7 cellular contexts compared by ENCODE assay signal in the genomic region with DNA sequence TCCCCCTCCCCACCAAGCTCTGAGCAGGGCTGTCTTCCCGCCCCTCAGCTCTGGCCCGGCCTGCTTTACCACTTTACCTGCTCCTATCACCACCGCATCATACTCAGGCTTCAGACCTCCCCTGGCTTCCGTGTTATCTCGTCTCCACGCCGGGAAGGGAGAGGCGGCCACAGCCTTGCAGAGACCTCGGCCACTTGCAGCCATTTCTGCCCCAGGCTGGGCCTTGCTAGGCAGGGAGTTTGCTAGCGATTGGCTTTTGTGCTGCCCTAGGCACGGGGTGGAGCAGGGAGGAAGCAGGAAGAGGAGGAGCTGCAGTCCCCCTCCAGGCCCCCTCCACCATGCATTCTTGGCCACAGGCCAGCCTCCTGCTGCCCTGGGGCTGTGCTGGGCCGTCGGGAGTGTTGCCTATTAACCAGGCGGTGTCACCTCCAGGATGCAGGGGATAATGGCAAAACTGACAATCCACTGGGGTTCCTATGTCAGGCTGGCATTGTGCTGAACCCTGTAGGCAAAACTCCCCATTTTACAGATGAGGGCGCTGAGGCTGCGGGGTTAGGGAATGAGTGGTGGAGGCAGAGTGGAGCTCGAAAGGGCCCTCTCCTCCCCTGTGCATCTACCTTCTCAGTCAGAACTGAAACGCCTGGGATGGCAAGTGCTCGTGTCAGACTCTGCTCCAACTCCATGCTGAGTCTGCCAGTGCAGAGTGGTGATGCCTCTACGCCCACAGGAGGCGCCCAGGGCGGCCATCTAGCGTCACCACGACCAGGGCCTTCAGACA. TPM values are rescaled to one million over a fixed set of nuclear protein-coding genes. Genes with fewer than 3 reads are reported as not detected.
DNase-seq lines count a peak whose midpoint lies in the region; ATAC-seq and TF ChIP-seq lines count a peak whose summit lies in the region.

PYROXD2 (minus strand) TSS at position 251 of the 778 bp plus-strand sequence; CDS start at position 204, 47 bp downstream.

- peak; percentile 57 for ATAC-seq in GM18511 (IDR thresholded peaks at IDR 0.05; ENCODE audit: unreplicated experiment)
- no peak for ATAC-seq in HG02852 (IDR thresholded peaks at IDR 0.05; ENCODE audit: unreplicated experiment)

- H3K36me3 Mint-ChIP-seq in IgD-negative memory B cell (no peaks in the 10 kb centered on the region), brain (no peaks in the 10 kb centered on the region)

- H3K4me1 Mint-ChIP-seq in IgD-negative memory B cell (peaks cover 0 to 5% (median 2%) of the 10 kb centered on the region in 3 donors), brain (peaks cover 26% of the 10 kb centered on the region)

- H3K9me3 Mint-ChIP-seq in IgD-negative memory B cell (no peaks in the 10 kb centered on the region), brain (no peaks in the 10 kb centered on the region)

- H3K27me3 Mint-ChIP-seq in IgD-negative memory B cell (no peaks in the 10 kb centered on the region), brain (no peaks in the 10 kb centered on the region)

- H3K4me3 Mint-ChIP-seq in IgD-negative memory B cell = peak within 1 kb of the TSS in 3 of 4 donors; percentile 57 to 86 (median 74)
- peak within 1 kb of the TSS; percentile 80 to 90 (median 85) for H3K4me3 Mint-ChIP-seq in brain

- intact Hi-C loops in posterior vena cava (cut with DNase I) = no loop called here

- H3K27ac Mint-ChIP-seq in IgD-negative memory B cell (peak within 1 kb of the TSS in 2 of 3 donors; percentile 71 to 91), brain (peak within 1 kb of the TSS in 4 of 5 experiments; percentile 86 to 99 (median 93))

- TF ChIP-seq CTCF in brain (conservative IDR thresholded peaks at IDR 0.05) = no peak

- DNase-seq in T-helper 1 cell = peak in 4 of 5 donors; percentile 17 to 55 (median 27)
- peak; percentile 99 for DNase-seq in hepatic stellate cell (ENCODE audit: low spot score)
- peak; percentile 97 for DNase-seq in posterior vena cava (ENCODE audit: low spot score)

RNA-seq across cellular contexts. Expression of gene PYROXD2, which starts in this region (rescaled TPM):
- 0.58 TPM for polyA plus RNA-seq in IgD-negative memory B cell
- polyA plus RNA-seq in brain (ENCODE audit: insufficient read depth, low read depth, low replicate concordance) = 2.3 TPM
- 1 to 10 TPM; 7.0 to 9.6 TPM for total RNA-seq in posterior vena cava

Comparison
In these comparisons a context has a peak if more than half of its experiments do, and no peak if none do; other contexts are left out.
1. DNase-seq: peak in every context shown above with its lines; median percentile 99 in hepatic stellate cell; 97 in posterior vena cava; 27 in T-helper 1 cell.